ENCODE assay signal across 13 cellular contexts in genomic region chr11:76772100-76772782, GRCh38. TPM values are rescaled to one million over a fixed set of nuclear protein-coding genes. Genes with fewer than 3 reads are reported as not detected.
A peak's percentile ranks its signal among the peaks of the same experiment; 100 is the strongest.
DNase-seq lines count a peak whose midpoint lies in the region; ATAC-seq and TF ChIP-seq lines count a peak whose summit lies in the region.
"Had no signal": no experiment of that assay in that cellular context is flagged by ENCODE, and none has a peak within 500 bp of the region (broad histone marks: within the 10 kb centered on the region; RNA-seq: fewer than 3 reads in every experiment).

No MANE protein-coding gene starts in this region.

- no peaks in the 10 kb centered on the region for H3K27me3 ChIP-seq in subcutaneous abdominal adipose tissue (ENCODE audit: control insufficient read depth in 5 of 5, insufficient read depth in 4 of 5, low read length in 5 of 5)
- H3K27me3 ChIP-seq in HAP-1 (ENCODE audit: low read depth): no peaks in the 10 kb centered on the region

- intact Hi-C loops in activated T-helper 2 cell treated with anti-CD3 and anti-CD28 coated beads, Interferon-gamma antibody, Interleukin-2, Interleukin-4, amounts not matched to agents 10 μg/mL and 5 μg/mL and 100 μg/mL, durations not matched to agents 14 hours and 24 hours and 36 hours (cut with micrococcal nuclease): no loop called here

- DNase-seq in HT-29 (ENCODE audit: low spot score): peak; percentile 27
- no peak for DNase-seq in coronary artery (ENCODE audit: low spot score)
- peak; percentile 88 for DNase-seq in left lobe of liver (ENCODE audit: low spot score)
- DNase-seq in LoVo (ENCODE audit: low spot score): no peak
- DNase-seq in activated T-helper 2 cell treated with anti-CD3 and anti-CD28 coated beads, Interferon-gamma antibody, Interleukin-2, Interleukin-4, amounts not matched to agents 10 μg/mL and 5 μg/mL and 100 μg/mL, durations not matched to agents 14 hours and 24 hours and 36 hours (ENCODE audit: low spot score): no peak
- no peak for DNase-seq in HAP-1 (ENCODE audit: low spot score in 2 of 2)
- DNase-seq: activated naive CD4-positive, alpha-beta T cell treated with anti-CD3 and anti-CD28 coated beads, Interleukin-2, amount 50 U/mL, for 16 hours; CD4-positive, CD25-positive, alpha-beta regulatory T cell; kidney glomerular epithelial cell; NCI-H2107; T-cell had no signal

- ATAC-seq in left lobe of liver (peak; percentile 22), HG02678 (IDR thresholded peaks at IDR 0.05; ENCODE audit: unreplicated experiment) (no peak)
- ATAC-seq: T-cell had no signal

- peaks cover 5% of the 10 kb centered on the region for H3K27me3 Mint-ChIP-seq in activated T-helper 2 cell treated with anti-CD3 and anti-CD28 coated beads, Interferon-gamma antibody, Interleukin-2, Interleukin-4, amounts not matched to agents 10 μg/mL and 5 μg/mL and 100 μg/mL, durations not matched to agents 14 hours and 24 hours and 36 hours (ENCODE audit: low read depth)

- no peak overlapping the region for H3K9ac ChIP-seq in subcutaneous abdominal adipose tissue (ENCODE audit: low read length in 5 of 5)

- H3K9me3 Mint-ChIP-seq in activated T-helper 2 cell treated with anti-CD3 and anti-CD28 coated beads, Interferon-gamma antibody, Interleukin-2, Interleukin-4, amounts not matched to agents 10 μg/mL and 5 μg/mL and 100 μg/mL, durations not matched to agents 14 hours and 24 hours and 36 hours: peaks cover 10% of the 10 kb centered on the region

- H3K4me1 Mint-ChIP-seq in activated T-helper 2 cell treated with anti-CD3 and anti-CD28 coated beads, Interferon-gamma antibody, Interleukin-2, Interleukin-4, amounts not matched to agents 10 μg/mL and 5 μg/mL and 100 μg/mL, durations not matched to agents 14 hours and 24 hours and 36 hours (ENCODE audit: low read depth): peaks cover 20% of the 10 kb centered on the region

- H3K4me3 Mint-ChIP-seq in activated T-helper 2 cell treated with anti-CD3 and anti-CD28 coated beads, Interferon-gamma antibody, Interleukin-2, Interleukin-4, amounts not matched to agents 10 μg/mL and 5 μg/mL and 100 μg/mL, durations not matched to agents 14 hours and 24 hours and 36 hours (ENCODE audit: low read depth): no peak overlapping the region
- H3K4me3 Mint-ChIP-seq: CD4-positive, CD25-positive, alpha-beta regulatory T cell; T-cell had no signal

- in situ Hi-C loops in HAP-1 (cut with MboI; ENCODE audit: low sequenced_read_pairs): no loop called here

- peaks cover 14 to 73% (median 70%) of the 10 kb centered on the region in 5 donors for H3K4me1 ChIP-seq in subcutaneous abdominal adipose tissue (ENCODE audit: control insufficient read depth in 5 of 5, insufficient read depth in 5 of 5, low read length in 5 of 5)
- no peaks in the 10 kb centered on the region for H3K4me1 ChIP-seq in HAP-1

- H3K36me3 ChIP-seq in subcutaneous abdominal adipose tissue (ENCODE audit: control insufficient read depth in 5 of 5, insufficient read depth in 5 of 5, low read length in 5 of 5) (no peaks in the 10 kb centered on the region), HAP-1 (replicated peaks) (no peaks in the 10 kb centered on the region)

- peak overlapping the region; percentile 76 to 86 for H3K27ac ChIP-seq in coronary artery
- H3K27ac ChIP-seq in subcutaneous abdominal adipose tissue (ENCODE audit: low read depth, low read length): peak overlapping the region; percentile 78

- H3K9me3 ChIP-seq in subcutaneous abdominal adipose tissue (ENCODE audit: control insufficient read depth in 5 of 5, low read length in 5 of 5): peaks cover 0 to 5% (median 4%) of the 10 kb centered on the region in 5 donors
- H3K9me3 ChIP-seq in HAP-1: peaks cover 9% of the 10 kb centered on the region

- H3K27ac Mint-ChIP-seq in activated T-helper 2 cell treated with anti-CD3 and anti-CD28 coated beads, Interferon-gamma antibody, Interleukin-2, Interleukin-4, amounts not matched to agents 10 μg/mL and 5 μg/mL and 100 μg/mL, durations not matched to agents 14 hours and 24 hours and 36 hours: no peak overlapping the region
- H3K27ac Mint-ChIP-seq: CD4-positive, CD25-positive, alpha-beta regulatory T cell; T-cell had no signal

- H3K36me3 Mint-ChIP-seq in activated T-helper 2 cell treated with anti-CD3 and anti-CD28 coated beads, Interferon-gamma antibody, Interleukin-2, Interleukin-4, amounts not matched to agents 10 μg/mL and 5 μg/mL and 100 μg/mL, durations not matched to agents 14 hours and 24 hours and 36 hours (ENCODE audit: low read depth): peaks cover 9% of the 10 kb centered on the region

- TF ChIP-seq CTCF in coronary artery (IDR thresholded peaks at IDR 0.05): no peak

- H3K4me3 ChIP-seq in coronary artery (no peak overlapping the region), subcutaneous abdominal adipose tissue (ENCODE audit: low read depth in 1 of 5, low read length in 5 of 5) (no peak overlapping the region), HAP-1 (no peak overlapping the region)

RNA-seq across cellular contexts. Expression of gene TSKU, which starts 10.9 kb away (rescaled TPM):
- total RNA-seq in HT-29 (2014; rRNA removed; shearing (Covaris generic)): 107 and 118 TPM in 2 replicates
- total RNA-seq in left lobe of liver: 547 TPM
- total RNA-seq in activated T-helper 2 cell treated with anti-CD3 and anti-CD28 coated beads, Interferon-gamma antibody, Interleukin-2, Interleukin-4, amounts not matched to agents 10 μg/mL and 5 μg/mL and 100 μg/mL, durations not matched to agents 14 hours and 24 hours and 36 hours: 13.7 and 15.3 TPM in 2 replicates
- total RNA-seq: CD4-positive, CD25-positive, alpha-beta regulatory T cell had no signal

Comparison
In these comparisons a context has a peak if more than half of its experiments do, and no peak if none do; other contexts are left out.
1. DNase-seq: peak in HT-29 (single experiment) and left lobe of liver (single experiment); none in coronary artery (single experiment), LoVo (single experiment), activated T-helper 2 cell treated with anti-CD3 and anti-CD28 coated beads, Interferon-gamma antibody, Interleukin-2, Interleukin-4, amounts not matched to agents 10 μg/mL and 5 μg/mL and 100 μg/mL, durations not matched to agents 14 hours and 24 hours and 36 hours (single experiment) and HAP-1 (0 of 2).